ENCODE assay signal across 8 cellular contexts in the genomic region with DNA sequence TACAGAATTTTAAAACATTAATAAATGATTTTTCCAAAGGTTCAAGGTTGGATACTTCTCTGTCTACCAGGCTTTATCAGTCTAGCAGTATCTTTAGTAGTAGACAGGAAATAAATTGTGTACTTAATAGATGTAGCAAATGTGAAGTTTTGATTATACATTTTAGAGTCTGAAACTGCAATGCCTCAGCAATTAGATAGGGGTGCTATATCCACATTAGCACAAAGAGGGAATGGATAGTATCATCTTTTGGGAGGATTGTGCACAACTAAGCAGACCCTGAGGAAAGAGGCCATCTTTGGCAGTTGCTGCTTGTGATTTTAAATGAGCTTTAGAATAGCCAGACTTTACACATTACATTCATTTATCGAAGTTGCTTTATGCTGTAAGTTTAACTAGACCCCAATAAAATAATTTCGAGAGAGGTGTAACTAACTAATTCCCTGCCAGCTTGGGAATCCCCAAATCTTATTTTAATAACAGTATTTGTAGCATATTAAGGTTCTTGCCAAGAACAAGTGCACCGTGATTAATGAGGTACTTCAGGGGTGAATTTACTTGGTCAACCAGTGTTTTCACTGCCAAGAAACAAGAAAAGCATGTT. TPM values are rescaled to one million over a fixed set of nuclear protein-coding genes. Genes with fewer than 3 reads are reported as not detected.
DNase-seq lines count a peak whose midpoint lies in the region; ATAC-seq and TF ChIP-seq lines count a peak whose summit lies in the region.

No MANE protein-coding gene starts in this region.

- no peak overlapping the region for H3K27ac Mint-ChIP-seq in activated naive CD8-positive, alpha-beta T cell

- no peaks in the 10 kb centered on the region for H3K9me3 ChIP-seq in MG63

- no peaks in the 10 kb centered on the region for H3K9me3 Mint-ChIP-seq in activated naive CD8-positive, alpha-beta T cell (ENCODE audit: low read depth)

- H3K4me3 ChIP-seq in GM06990 (replicated peaks; ENCODE audit: low read depth, low read length): no peak overlapping the region
- H3K4me3 ChIP-seq in MG63: peak overlapping the region; percentile 87

- H3K36me3 Mint-ChIP-seq in activated naive CD8-positive, alpha-beta T cell: peaks cover 10% of the 10 kb centered on the region

- H3K27me3 ChIP-seq in GM06990 (replicated peaks; ENCODE audit: control insufficient read depth, insufficient read depth, low read length): no peaks in the 10 kb centered on the region
- H3K27me3 ChIP-seq in MG63: no peaks in the 10 kb centered on the region

- H3K4me3 Mint-ChIP-seq in activated naive CD8-positive, alpha-beta T cell: peak overlapping the region; percentile 38

- TF ChIP-seq CTCF in GM06990 (IDR thresholded peaks at IDR 0.05; ENCODE audit: insufficient read depth, low read length, poor library complexity, severe bottlenecking): peak; percentile 49

- H3K36me3 ChIP-seq in GM06990 (ENCODE audit: control insufficient read depth, insufficient read depth, low read length): no peaks in the 10 kb centered on the region
- peaks cover 5% of the 10 kb centered on the region; the same call in 1 of the 2 replicates for H3K36me3 ChIP-seq in MG63

- DNase-seq in GM06990 (ENCODE audit: extremely low read depth, insufficient read length): no peak
- no peak for DNase-seq in MG63
- DNase-seq in left lobe of liver (ENCODE audit: low spot score): no peak
- DNase-seq in activated effector memory CD4-positive, alpha-beta T cell treated with anti-CD3 and anti-CD28 coated beads, Interleukin-2, amount 50 U/mL, for 16 hours: no peak

- ATAC-seq in left lobe of liver: peak; percentile 49
- ATAC-seq in HG02840 (IDR thresholded peaks at IDR 0.05; ENCODE audit: low FRiP score, unreplicated experiment): no peak
- ATAC-seq in HG03354 (IDR thresholded peaks at IDR 0.05; ENCODE audit: poor library complexity, severe bottlenecking, unreplicated experiment): no peak
- ATAC-seq in HG02763 (IDR thresholded peaks at IDR 0.05; ENCODE audit: unreplicated experiment): no peak

- no peaks in the 10 kb centered on the region for H3K27me3 Mint-ChIP-seq in activated naive CD8-positive, alpha-beta T cell

- peaks cover 57% of the 10 kb centered on the region for H3K4me1 Mint-ChIP-seq in activated naive CD8-positive, alpha-beta T cell (ENCODE audit: low read depth)

RNA-seq across cellular contexts. Expression of a gene that starts 2.8 kb away (rescaled TPM):
- total RNA-seq in MG63 (2014; rRNA removed; shearing (Covaris generic); ENCODE audit: low replicate concordance): 7.8 and 10.6 TPM in 2 replicates
- not detected for total RNA-seq in left lobe of liver
